15 cellular contexts compared by ENCODE assay signal in genomic region chr2:182463760-182464159, GRCh38. TPM values are rescaled to one million over a fixed set of nuclear protein-coding genes. Genes with fewer than 3 reads are reported as not detected.
"Had no signal": no experiment of that assay in that cellular context is flagged by ENCODE, and none has a peak within 500 bp of the region (broad histone marks: within the 10 kb centered on the region; RNA-seq: fewer than 3 reads in every experiment).

No MANE protein-coding gene starts in this region.

- H3K4me1 ChIP-seq: gastrocnemius medialis, parathyroid adenoma had no signal

- ATAC-seq: gastrocnemius medialis, natural killer cell had no signal

- H3K9me3 ChIP-seq: gastrocnemius medialis, tibial artery had no signal

- H3K79me2 ChIP-seq: parathyroid adenoma had no signal

- H3K4me3 ChIP-seq: dorsolateral prefrontal cortex, gastrocnemius medialis, tibial artery had no signal

- H3K27me3 ChIP-seq: dorsolateral prefrontal cortex, gastrocnemius medialis, tibial artery had no signal

- H3K36me3 ChIP-seq: gastrocnemius medialis, tibial artery had no signal

- DNase-seq: activated CD4-positive, alpha-beta T cell treated with anti-CD3 and anti-CD28 coated beads, Interleukin-2, amount 50 U/mL, for 48 hours; activated gamma-delta T cell treated with Interleukin-2 at 50 U/mL for 16 hours; amniotic stem cell; gastrocnemius medialis; head of caudate nucleus; kidney glomerular epithelial cell; natural killer cell; stimulated activated CD4-positive, alpha-beta T cell treated with anti-CD3 and anti-CD28 coated beads, Interleukin-2, amount 100 ng/mL, for 24 hours; stimulated activated naive CD4-positive, alpha-beta T cell treated with Interleukin-2 at 50 U/mL for 16 hours; SW 1271; tibial artery had no signal

- H3K9ac ChIP-seq: parathyroid adenoma had no signal

- H3K27ac ChIP-seq: gastrocnemius medialis, parathyroid adenoma, tibial artery had no signal

- H2AFZ ChIP-seq: parathyroid adenoma had no signal

RNA-seq across cellular contexts. Expression of gene PDE1A, which starts 36.9 kb away (rescaled TPM):
- total RNA-seq: activated T-helper 1 cell treated with anti-CD3 and anti-CD28 coated beads, Interleukin-12 subunit alpha, Interleukin-12 subunit beta, Interleukin-2, Interleukin-4 antibody, amounts not matched to agents 30 ng/mL and 10 ng/mL and 1 ng/mL, durations not matched to agents 14 hours and 24 hours and 36 hours; natural killer cell; T-helper 2 cell treated with Interferon-gamma antibody and Interleukin-4, amounts not matched to agents 100 ng/mL and 5 ng/mL, for 36 hours had no signal
